1 cellular context compared by ENCODE assay signal in the genomic region with DNA sequence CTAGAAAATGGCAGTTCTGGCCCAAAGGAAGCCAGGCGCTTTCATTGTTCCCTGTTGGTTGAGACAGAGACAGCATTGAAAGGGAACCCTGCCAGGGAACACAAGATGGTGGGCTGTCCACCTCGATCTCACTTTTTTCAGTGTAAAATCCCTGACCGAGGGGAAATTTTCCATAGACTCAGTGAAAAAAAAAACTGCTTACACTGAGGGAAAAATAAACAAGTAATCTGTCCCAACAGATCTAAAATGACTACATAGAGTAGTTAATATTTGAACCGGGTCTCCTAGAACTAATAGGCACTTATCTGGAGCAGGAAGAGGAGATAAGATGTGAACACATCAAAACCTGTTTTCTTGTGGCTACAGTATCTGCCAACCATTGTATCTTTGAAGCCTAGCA.
TF ChIP-seq lines count a peak whose summit lies in the region.

No MANE protein-coding gene starts in this region.

TF ChIP-seq in GM23338, 12 proteins besides CTCF, POLR2A, EP300 and RAD21 (continued from another document):
- TF ChIP-seq, protein P1, sequence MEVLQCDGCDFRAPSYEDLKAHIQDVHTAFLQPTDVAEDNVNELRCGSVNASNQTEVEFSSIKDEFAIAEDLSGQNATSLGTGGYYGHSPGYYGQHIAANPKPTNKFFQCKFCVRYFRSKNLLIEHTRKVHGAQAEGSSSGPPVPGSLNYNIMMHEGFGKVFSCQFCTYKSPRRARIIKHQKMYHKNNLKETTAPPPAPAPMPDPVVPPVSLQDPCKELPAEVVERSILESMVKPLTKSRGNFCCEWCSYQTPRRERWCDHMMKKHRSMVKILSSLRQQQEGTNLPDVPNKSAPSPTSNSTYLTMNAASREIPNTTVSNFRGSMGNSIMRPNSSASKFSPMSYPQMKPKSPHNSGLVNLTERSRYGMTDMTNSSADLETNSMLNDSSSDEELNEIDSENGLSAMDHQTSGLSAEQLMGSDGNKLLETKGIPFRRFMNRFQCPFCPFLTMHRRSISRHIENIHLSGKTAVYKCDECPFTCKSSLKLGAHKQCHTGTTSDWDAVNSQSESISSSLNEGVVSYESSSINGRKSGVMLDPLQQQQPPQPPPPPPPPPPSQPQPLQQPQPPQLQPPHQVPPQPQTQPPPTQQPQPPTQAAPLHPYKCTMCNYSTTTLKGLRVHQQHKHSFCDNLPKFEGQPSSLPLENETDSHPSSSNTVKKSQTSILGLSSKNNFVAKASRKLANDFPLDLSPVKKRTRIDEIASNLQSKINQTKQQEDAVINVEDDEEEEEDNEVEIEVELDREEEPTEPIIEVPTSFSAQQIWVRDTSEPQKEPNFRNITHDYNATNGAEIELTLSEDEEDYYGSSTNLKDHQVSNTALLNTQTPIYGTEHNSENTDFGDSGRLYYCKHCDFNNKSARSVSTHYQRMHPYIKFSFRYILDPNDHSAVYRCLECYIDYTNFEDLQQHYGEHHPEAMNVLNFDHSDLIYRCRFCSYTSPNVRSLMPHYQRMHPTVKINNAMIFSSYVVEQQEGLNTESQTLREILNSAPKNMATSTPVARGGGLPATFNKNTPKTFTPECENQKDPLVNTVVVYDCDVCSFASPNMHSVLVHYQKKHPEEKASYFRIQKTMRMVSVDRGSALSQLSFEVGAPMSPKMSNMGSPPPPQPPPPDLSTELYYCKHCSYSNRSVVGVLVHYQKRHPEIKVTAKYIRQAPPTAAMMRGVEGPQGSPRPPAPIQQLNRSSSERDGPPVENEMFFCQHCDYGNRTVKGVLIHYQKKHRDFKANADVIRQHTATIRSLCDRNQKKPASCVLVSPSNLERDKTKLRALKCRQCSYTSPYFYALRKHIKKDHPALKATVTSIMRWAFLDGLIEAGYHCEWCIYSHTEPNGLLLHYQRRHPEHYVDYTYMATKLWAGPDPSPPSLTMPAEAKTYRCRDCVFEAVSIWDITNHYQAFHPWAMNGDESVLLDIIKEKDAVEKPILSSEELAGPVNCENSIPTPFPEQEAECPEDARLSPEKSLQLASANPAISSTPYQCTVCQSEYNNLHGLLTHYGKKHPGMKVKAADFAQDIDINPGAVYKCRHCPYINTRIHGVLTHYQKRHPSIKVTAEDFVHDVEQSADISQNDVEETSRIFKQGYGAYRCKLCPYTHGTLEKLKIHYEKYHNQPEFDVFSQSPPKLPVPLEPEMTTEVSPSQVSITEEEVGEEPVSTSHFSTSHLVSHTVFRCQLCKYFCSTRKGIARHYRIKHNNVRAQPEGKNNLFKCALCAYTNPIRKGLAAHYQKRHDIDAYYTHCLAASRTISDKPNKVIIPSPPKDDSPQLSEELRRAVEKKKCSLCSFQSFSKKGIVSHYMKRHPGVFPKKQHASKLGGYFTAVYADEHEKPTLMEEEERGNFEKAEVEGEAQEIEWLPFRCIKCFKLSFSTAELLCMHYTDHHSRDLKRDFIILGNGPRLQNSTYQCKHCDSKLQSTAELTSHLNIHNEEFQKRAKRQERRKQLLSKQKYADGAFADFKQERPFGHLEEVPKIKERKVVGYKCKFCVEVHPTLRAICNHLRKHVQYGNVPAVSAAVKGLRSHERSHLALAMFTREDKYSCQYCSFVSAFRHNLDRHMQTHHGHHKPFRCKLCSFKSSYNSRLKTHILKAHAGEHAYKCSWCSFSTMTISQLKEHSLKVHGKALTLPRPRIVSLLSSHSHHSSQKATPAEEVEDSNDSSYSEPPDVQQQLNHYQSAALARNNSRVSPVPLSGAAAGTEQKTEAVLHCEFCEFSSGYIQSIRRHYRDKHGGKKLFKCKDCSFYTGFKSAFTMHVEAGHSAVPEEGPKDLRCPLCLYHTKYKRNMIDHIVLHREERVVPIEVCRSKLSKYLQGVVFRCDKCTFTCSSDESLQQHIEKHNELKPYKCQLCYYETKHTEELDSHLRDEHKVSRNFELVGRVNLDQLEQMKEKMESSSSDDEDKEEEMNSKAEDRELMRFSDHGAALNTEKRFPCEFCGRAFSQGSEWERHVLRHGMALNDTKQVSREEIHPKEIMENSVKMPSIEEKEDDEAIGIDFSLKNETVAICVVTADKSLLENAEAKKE (CRISPR knock-in tag; IDR thresholded peaks at IDR 0.05), result no peak
- TF ChIP-seq ZNF331 (CRISPR knock-in tag; IDR thresholded peaks at IDR 0.05; ENCODE audit: low read depth) (no peak), ZNF114 (CRISPR knock-in tag; IDR thresholded peaks at IDR 0.05) (no peak)
